ENCODE assay signal across 19 cellular contexts in the genomic region with DNA sequence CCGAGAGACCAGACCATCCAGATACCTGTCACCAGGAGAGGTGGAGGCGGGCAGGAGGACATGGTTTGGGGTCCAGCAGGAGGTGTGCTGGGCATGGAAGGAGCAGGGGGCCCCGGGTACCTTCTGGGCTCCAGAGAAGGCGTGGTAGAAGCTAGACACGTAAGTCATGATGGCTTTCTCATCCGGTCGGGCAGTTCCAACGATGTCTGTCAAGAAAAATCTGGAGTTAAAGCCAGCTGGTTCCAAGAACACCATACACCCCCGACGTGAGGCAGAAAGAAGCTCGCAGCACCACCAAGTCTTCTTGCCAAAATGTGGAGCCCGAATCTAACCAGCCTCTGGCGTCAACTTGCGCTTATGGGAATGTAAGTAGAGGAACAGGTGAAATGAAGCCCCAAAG.
DNase-seq lines count a peak whose midpoint lies in the region; ATAC-seq and TF ChIP-seq lines count a peak whose summit lies in the region.
"Had no signal": no experiment of that assay in that cellular context is flagged by ENCODE, and none has a peak within 500 bp of the region (broad histone marks: within the 10 kb centered on the region; RNA-seq: fewer than 3 reads in every experiment).

No MANE protein-coding gene starts in this region.

- CTCF ChIA-PET in RWPE1 (lab: Yijun Ruan, JAX): interaction anchor here (0.7 kb wide), 1 partner anchor 9 kb away, joined by 5 read pairs; no protein-coding TSS in a partner anchor

- peak overlapping the region in 2 of 3 donors; percentile 41 to 66 for H3K27ac Mint-ChIP-seq in CD4-positive, CD25-positive, alpha-beta regulatory T cell

- no peaks in the 10 kb centered on the region for H3K27me3 Mint-ChIP-seq in CD4-positive, CD25-positive, alpha-beta regulatory T cell

- H3K4me3 ChIP-seq in CD4-positive, CD25-positive, alpha-beta regulatory T cell (ENCODE audit: low read depth, low read length): no peak overlapping the region
- H3K4me3 ChIP-seq in muscle layer of duodenum (ENCODE audit: low read depth in 1 of 2, low read length in 2 of 2) (no peak overlapping the region), sigmoid colon (no peak overlapping the region), right atrium auricular region (no peak overlapping the region)
- H3K4me3 ChIP-seq: GM12878, GM23248, PC-9 had no signal

- no peaks in the 10 kb centered on the region for H3K9me3 Mint-ChIP-seq in CD4-positive, CD25-positive, alpha-beta regulatory T cell

- H3K4me1 Mint-ChIP-seq in CD4-positive, CD25-positive, alpha-beta regulatory T cell: peaks cover 0 to 11% (median 0%) of the 10 kb centered on the region in 4 donors

- 95 to 96% methylated on average over 14 of the region's 14 CpGs for WGBS in sigmoid colon, 2 donors

- no peak for TF ChIP-seq EP300 in sigmoid colon (IDR thresholded peaks at IDR 0.05)

- H3K4me3 Mint-ChIP-seq in CD4-positive, CD25-positive, alpha-beta regulatory T cell: no peak overlapping the region

- peaks cover 31% of the 10 kb centered on the region for H3K36me3 ChIP-seq in CD4-positive, CD25-positive, alpha-beta regulatory T cell (ENCODE audit: control insufficient read depth, insufficient read depth, low read length)
- H3K36me3 ChIP-seq in muscle layer of duodenum (ENCODE audit: control insufficient read depth in 1 of 2, insufficient read depth in 2 of 2, low read length in 2 of 2) (peaks cover 49 to 75% of the 10 kb centered on the region in 2 donors), sigmoid colon (peaks cover 25 to 82% (median 49%) of the 10 kb centered on the region in 4 donors), right atrium auricular region (peaks cover 89% of the 10 kb centered on the region)

- no peak for ATAC-seq in CD4-positive, CD25-positive, alpha-beta regulatory T cell (ENCODE audit: low read depth in 2 of 2)
- no peak for ATAC-seq in HG02981 (IDR thresholded peaks at IDR 0.05; ENCODE audit: unreplicated experiment)
- no peak for ATAC-seq in HG03565 (IDR thresholded peaks at IDR 0.05; ENCODE audit: unreplicated experiment)
- ATAC-seq: GM12878, HepG2 had no signal

- no peaks in the 10 kb centered on the region for H3K4me1 ChIP-seq in CD4-positive, CD25-positive, alpha-beta regulatory T cell (ENCODE audit: control insufficient read depth, insufficient read depth, low read length, poor library complexity, severe bottlenecking)
- H3K4me1 ChIP-seq in muscle layer of duodenum (ENCODE audit: control insufficient read depth in 1 of 2, insufficient read depth in 2 of 2, low read length in 2 of 2) (peaks cover 0 to 55% of the 10 kb centered on the region in 2 donors), sigmoid colon (peaks cover 0 to 91% (median 87%) of the 10 kb centered on the region in 4 donors), right atrium auricular region (no peaks in the 10 kb centered on the region)

- TF ChIP-seq CTCF in RWPE1 (conservative IDR thresholded peaks at IDR 0.05; ENCODE audit: low read depth) (no peak), sigmoid colon (IDR thresholded peaks at IDR 0.05) (no peak), right atrium auricular region (IDR thresholded peaks at IDR 0.05) (no peak)

- TF ChIP-seq POLR2A in sigmoid colon (IDR thresholded peaks at IDR 0.05): no peak

- no peak overlapping the region for H3K27ac ChIP-seq in CD4-positive, CD25-positive, alpha-beta regulatory T cell (ENCODE audit: insufficient read depth, low read length, poor library complexity, severe bottlenecking)
- H3K27ac ChIP-seq in RWPE1: peak overlapping the region; percentile 48
- H3K27ac ChIP-seq in muscle layer of duodenum (ENCODE audit: low read length): peak overlapping the region; percentile 36
- peak overlapping the region; percentile 98 to 100 (median 100) for H3K27ac ChIP-seq in sigmoid colon
- H3K27ac ChIP-seq in right atrium auricular region: no peak overlapping the region
- H3K27ac ChIP-seq: C4-2B, GM23248, KMS-11, PC-9 had no signal

- no peaks in the 10 kb centered on the region for H3K9me3 ChIP-seq in CD4-positive, CD25-positive, alpha-beta regulatory T cell (ENCODE audit: control insufficient read depth in 2 of 2, low read length in 2 of 2)
- no peaks in the 10 kb centered on the region for H3K9me3 ChIP-seq in muscle layer of duodenum (ENCODE audit: control insufficient read depth in 1 of 2, low read length in 2 of 2)
- no peaks in the 10 kb centered on the region for H3K9me3 ChIP-seq in sigmoid colon
- H3K9me3 ChIP-seq in right atrium auricular region: no peaks in the 10 kb centered on the region

- POLR2A ChIA-PET in RWPE1 (lab: Yijun Ruan, JAX; ENCODE audit: low non-redundant PET): no interaction called here

- peaks cover 37% of the 10 kb centered on the region for H3K36me3 Mint-ChIP-seq in CD4-positive, CD25-positive, alpha-beta regulatory T cell

- no peaks in the 10 kb centered on the region for H3K27me3 ChIP-seq in CD4-positive, CD25-positive, alpha-beta regulatory T cell (ENCODE audit: control insufficient read depth, insufficient read depth, low read length)
- H3K27me3 ChIP-seq in muscle layer of duodenum (ENCODE audit: low read depth, low read length) (no peaks in the 10 kb centered on the region), sigmoid colon (no peaks in the 10 kb centered on the region), right atrium auricular region (no peaks in the 10 kb centered on the region)

- DNase-seq in CD4-positive, CD25-positive, alpha-beta regulatory T cell: no peak
- DNase-seq in RWPE1 (ENCODE audit: low spot score): no peak
- no peak for DNase-seq in sigmoid colon
- DNase-seq in right atrium auricular region (ENCODE audit: low spot score): no peak
- DNase-seq in MV-4-11 (lab: John Stamatoyannopoulos, UW): no peak
- DNase-seq: DMS 273 treated with DMSO at 0.1 percent for 48 hours, GDM1, GM23248, NCI-H1092, NCI-H2081 treated with DMSO at 0.1 percent for 48 hours, NCI-H524, PC-9 had no signal

- intact Hi-C loops in sigmoid colon (cut with DNase I): no loop called here

Comparison
In these comparisons a context has a peak if more than half of its experiments do, and no peak if none do; other contexts are left out.
1. H3K27ac ChIP-seq: peak in RWPE1 (single experiment), muscle layer of duodenum (single experiment) and sigmoid colon (4 of 4); none in CD4-positive, CD25-positive, alpha-beta regulatory T cell (single experiment) and right atrium auricular region (0 of 2).